1 cellular context compared by ENCODE assay signal in genomic region chr6:3742426-3743344, GRCh38.
TF ChIP-seq lines count a peak whose summit lies in the region.

No MANE protein-coding gene starts in this region.

TF ChIP-seq in HepG2, 621 proteins besides CTCF, POLR2A, EP300 and RAD21 (continued from another document and continues in another):
- TF ChIP-seq USF2 (IDR thresholded peaks at IDR 0.05; ENCODE audit: low read depth, low read length) (no peak), USF2 (CRISPR knock-in tag; IDR thresholded peaks at IDR 0.05; ENCODE audit: borderline replicate concordance) (no peak), ZNF382 (CRISPR knock-in tag; IDR thresholded peaks at IDR 0.05; ENCODE audit: borderline replicate concordance) (no peak), MXD1 (CRISPR knock-in tag; IDR thresholded peaks at IDR 0.05) (no peak), ZNF574 (CRISPR knock-in tag; IDR thresholded peaks at IDR 0.05) (peak; percentile 49), GMEB2 (CRISPR knock-in tag; IDR thresholded peaks at IDR 0.05; ENCODE audit: low read depth) (no peak), MIER3 (CRISPR knock-in tag; IDR thresholded peaks at IDR 0.05; ENCODE audit: borderline replicate concordance) (peak; percentile 35; the same call in 1 of the 2 replicates), SNAI1 (CRISPR knock-in tag; IDR thresholded peaks at IDR 0.05; ENCODE audit: borderline replicate concordance) (no peak), ZEB1 (IDR thresholded peaks at IDR 0.05; ENCODE audit: insufficient replicate concordance, low read depth) (no peak), NFATC3 (CRISPR knock-in tag; IDR thresholded peaks at IDR 0.05) (no peak), ZHX1 (CRISPR knock-in tag; IDR thresholded peaks at IDR 0.05; ENCODE audit: low read depth) (no peak), ZNF768 (CRISPR knock-in tag; IDR thresholded peaks at IDR 0.05) (peak; percentile 47; the same call in 1 of the 2 replicates), ZNF143 (CRISPR knock-in tag; IDR thresholded peaks at IDR 0.05) (no peak), HINFP (CRISPR knock-in tag; IDR thresholded peaks at IDR 0.05; ENCODE audit: low read depth) (0 out of 2 replicates have a peak, but pooled peaks have one; percentile 3), SP140L (CRISPR knock-in tag; IDR thresholded peaks at IDR 0.05; ENCODE audit: borderline replicate concordance) (0 out of 2 replicates have a peak, but pooled peaks have one; percentile 54), ZNF530 (CRISPR knock-in tag; IDR thresholded peaks at IDR 0.05; ENCODE audit: low read depth) (no peak), TAF15 (IDR thresholded peaks at IDR 0.05; ENCODE audit: low read depth, low read length, poor library complexity, severe bottlenecking) (no peak), ZNF589 (CRISPR knock-in tag; conservative IDR thresholded peaks at IDR 0.05) (no peak), ZNF775 (CRISPR knock-in tag; IDR thresholded peaks at IDR 0.05; ENCODE audit: borderline replicate concordance) (no peak), ZBTB26 (CRISPR knock-in tag; IDR thresholded peaks at IDR 0.05; ENCODE audit: borderline replicate concordance) (peak; percentile 19), MYC (CRISPR knock-in tag; IDR thresholded peaks at IDR 0.05; ENCODE audit: borderline replicate concordance) (0 out of 2 replicates have a peak, but pooled peaks have one; percentile 50), ZSCAN21 (CRISPR knock-in tag; IDR thresholded peaks at IDR 0.05; ENCODE audit: borderline replicate concordance) (peak; percentile 64; the same call in 1 of the 2 replicates), TRAFD1 (CRISPR knock-in tag; IDR thresholded peaks at IDR 0.05; ENCODE audit: borderline replicate concordance) (no peak), ZBTB49 (CRISPR knock-in tag; IDR thresholded peaks at IDR 0.05; ENCODE audit: borderline replicate concordance) (no peak), TEAD2 (CRISPR knock-in tag; IDR thresholded peaks at IDR 0.05) (no peak), FOXC1 (CRISPR knock-in tag; IDR thresholded peaks at IDR 0.05; ENCODE audit: borderline replicate concordance) (peak; percentile 25; the same call in 1 of the 2 replicates), SIX1 (CRISPR knock-in tag; IDR thresholded peaks at IDR 0.05; ENCODE audit: borderline replicate concordance) (peak; percentile 16; the same call in 1 of the 2 replicates), ZNF296 (CRISPR knock-in tag; conservative IDR thresholded peaks at IDR 0.05) (no peak), ARID2 (CRISPR knock-in tag; IDR thresholded peaks at IDR 0.05; ENCODE audit: borderline replicate concordance) (no peak), TOPORS (CRISPR knock-in tag; IDR thresholded peaks at IDR 0.05) (no peak), ATM (IDR thresholded peaks at IDR 0.05; ENCODE audit: borderline replicate concordance) (no peak), IRF2 (CRISPR knock-in tag; IDR thresholded peaks at IDR 0.05) (peak; percentile 80), LCORL (IDR thresholded peaks at IDR 0.05) (peak; percentile 75), LCORL (CRISPR knock-in tag; IDR thresholded peaks at IDR 0.05) (peak; percentile 100), HNF1A (IDR thresholded peaks at IDR 0.05; ENCODE audit: low read depth) (no peak), HNF1A (CRISPR knock-in tag; IDR thresholded peaks at IDR 0.05; ENCODE audit: borderline replicate concordance) (no peak), GTF3A (CRISPR knock-in tag; conservative IDR thresholded peaks at IDR 0.05) (no peak), MAFG (CRISPR knock-in tag; IDR thresholded peaks at IDR 0.05) (no peak), CC2D1A (CRISPR knock-in tag; IDR thresholded peaks at IDR 0.05) (no peak)
